Comparison of ENCODE assay signal across 22 cellular contexts in the genomic region with DNA sequence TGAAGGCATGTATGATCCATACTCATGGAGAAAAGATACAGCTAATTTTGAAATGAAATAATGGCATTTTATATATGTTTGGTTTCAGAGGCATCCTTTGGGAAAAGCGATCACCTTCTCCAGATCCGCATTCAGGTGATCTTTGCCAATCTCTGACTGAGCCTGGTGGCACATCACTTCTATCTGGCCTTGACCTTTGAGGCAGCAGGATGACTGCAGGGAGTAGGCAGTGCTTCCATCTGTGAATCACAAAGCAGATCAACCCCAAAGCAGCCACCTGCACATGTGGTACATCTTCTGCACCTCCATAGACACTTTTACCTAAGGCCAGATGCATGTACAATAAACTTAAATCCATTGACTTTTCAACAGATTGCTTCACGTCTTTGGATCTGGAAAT.
"Had no signal": no experiment of that assay in that cellular context is flagged by ENCODE, and none has a peak within 500 bp of the region (broad histone marks: within the 10 kb centered on the region; RNA-seq: fewer than 3 reads in every experiment).

No MANE protein-coding gene starts in this region.

- H3K27ac Mint-ChIP-seq: effector memory CD8-positive, alpha-beta T cell; natural killer cell treated with Interleukin-12 subunit alpha and Interleukin-12 subunit beta and Interleukin-15 and Interleukin-18, amount 100 ng/mL, for 72 hours had no signal

- H3K27ac ChIP-seq: epithelial cell of prostate, esophagus muscularis mucosa, lower lobe of right lung, psoas muscle, sigmoid colon, skin epidermis, stomach, thoracic aorta had no signal

- H3K9me3 Mint-ChIP-seq: effector memory CD8-positive, alpha-beta T cell; natural killer cell treated with Interleukin-12 subunit alpha and Interleukin-12 subunit beta and Interleukin-15 and Interleukin-18, amount 100 ng/mL, for 72 hours had no signal

- DNase-seq: effector memory CD8-positive, alpha-beta T cell; gastrocnemius medialis; heart right ventricle; hypothalamus; kidney glomerular epithelial cell; lower lobe of right lung; mesenchymal stem cell; midbrain; occipital lobe; psoas muscle; sigmoid colon; stimulated activated CD4-positive, alpha-beta T cell treated with anti-CD3 and anti-CD28 coated beads, Interleukin-12 subunit alpha, Interleukin-12 subunit beta, amount 100 ng/mL, for 4 hours; stimulated activated naive CD4-positive, alpha-beta T cell; stomach; substantia nigra; trophoblast cell had no signal

- H3K4me3 ChIP-seq: esophagus muscularis mucosa, gastrocnemius medialis, heart right ventricle, lower lobe of right lung, psoas muscle, sigmoid colon, skin epidermis, stomach, thoracic aorta had no signal

- H3K36me3 Mint-ChIP-seq: natural killer cell treated with Interleukin-12 subunit alpha and Interleukin-12 subunit beta and Interleukin-15 and Interleukin-18, amount 100 ng/mL, for 72 hours had no signal

- H3K4me1 ChIP-seq: psoas muscle had no signal

- H3K27me3 ChIP-seq: esophagus muscularis mucosa, gastrocnemius medialis, heart right ventricle, sigmoid colon, stomach had no signal

- H3K9me3 ChIP-seq: esophagus muscularis mucosa, gastrocnemius medialis, heart right ventricle, lower lobe of right lung, psoas muscle, sigmoid colon, stomach, thoracic aorta had no signal

- ATAC-seq: effector memory CD8-positive, alpha-beta T cell; gastrocnemius medialis; heart right ventricle; left lobe of liver; lower lobe of right lung; natural killer cell treated with Interleukin-12 subunit alpha and Interleukin-12 subunit beta and Interleukin-15 and Interleukin-18, amount 100 ng/mL, for 72 hours; psoas muscle had no signal

- H3K36me3 ChIP-seq: esophagus muscularis mucosa, gastrocnemius medialis, heart right ventricle, lower lobe of right lung, sigmoid colon, stomach, thoracic aorta had no signal
